ENCODE assay signal across 9 cellular contexts in the genomic region with DNA sequence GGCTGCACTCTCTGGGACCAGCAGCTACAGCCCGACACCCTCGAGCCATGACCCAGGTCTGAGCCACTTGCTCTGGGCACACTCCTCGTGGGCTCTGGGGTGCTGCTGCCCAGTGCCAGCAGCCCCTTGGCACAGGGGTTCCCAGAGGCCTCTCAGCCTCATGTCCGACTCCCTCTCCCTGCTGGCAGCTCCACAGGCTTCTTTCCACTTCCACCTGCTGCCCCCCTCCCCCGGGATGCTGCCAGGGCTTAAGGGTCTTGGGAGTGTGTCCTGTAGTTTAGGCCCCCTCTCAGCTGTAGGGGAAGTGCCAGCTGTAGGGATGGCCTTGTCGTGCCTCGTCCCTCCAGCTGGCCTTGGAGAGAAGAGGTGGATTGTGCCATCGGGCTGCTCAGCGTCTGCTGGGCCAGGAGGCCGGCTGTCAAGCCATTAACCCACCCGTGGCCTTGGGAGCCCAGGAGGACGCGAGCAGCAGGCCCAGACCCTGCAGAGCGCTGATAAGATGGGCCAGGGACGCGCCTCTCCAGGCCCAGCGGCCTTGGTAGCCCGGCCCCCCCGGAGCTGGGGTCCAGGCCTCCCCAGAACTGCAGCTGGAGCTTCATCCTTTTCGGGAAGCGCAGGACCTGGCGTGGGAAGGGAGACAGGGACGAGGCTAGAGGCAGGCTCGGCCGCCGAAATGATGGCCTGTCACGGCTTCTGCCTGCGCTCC. TPM values are rescaled to one million over a fixed set of nuclear protein-coding genes. Genes with fewer than 3 reads are reported as not detected.
A peak's percentile ranks its signal among the peaks of the same experiment; 100 is the strongest.
DNase-seq lines count a peak whose midpoint lies in the region; ATAC-seq and TF ChIP-seq lines count a peak whose summit lies in the region.
"Had no signal": no experiment of that assay in that cellular context is flagged by ENCODE, and none has a peak within 500 bp of the region (broad histone marks: within the 10 kb centered on the region; RNA-seq: fewer than 3 reads in every experiment).

No MANE protein-coding gene starts in this region.

- no peak for TF ChIP-seq CTCF in astrocyte of the spinal cord (IDR thresholded peaks at IDR 0.05; ENCODE audit: low read depth, low read length)
- TF ChIP-seq CTCF in kidney epithelial cell (IDR thresholded peaks at IDR 0.05; ENCODE audit: insufficient read depth, low read length, poor library complexity, severe bottlenecking): no peak
- TF ChIP-seq CTCF in suprapubic skin (IDR thresholded peaks at IDR 0.05): no peak

- H3K27me3 ChIP-seq in kidney epithelial cell (ENCODE audit: control insufficient read depth, insufficient read depth, low read length) (no peaks in the 10 kb centered on the region), suprapubic skin (no peaks in the 10 kb centered on the region)

- DNase-seq in NCI-H1092 treated with DMSO at 0.1 percent for 48 hours (lab: John Stamatoyannopoulos, UW) (peak; percentile 33), NCI-H1092 (lab: John Stamatoyannopoulos, UW) (no peak), astrocyte of the spinal cord (ENCODE audit: low read depth, low spot score) (no peak), kidney epithelial cell (ENCODE audit: low read depth) (no peak), suprapubic skin (ENCODE audit: low spot score in 2 of 2) (no peak), NCI-H510A (lab: John Stamatoyannopoulos, UW) (no peak)

- no peak for TF ChIP-seq EP300 in suprapubic skin (IDR thresholded peaks at IDR 0.05)

- H3K36me3 ChIP-seq in kidney epithelial cell (ENCODE audit: control insufficient read depth, insufficient read depth, low read length) (no peaks in the 10 kb centered on the region), suprapubic skin (no peaks in the 10 kb centered on the region)

- H3K27ac ChIP-seq in suprapubic skin: peak overlapping the region; percentile 78

- H3K9me3 ChIP-seq in suprapubic skin: no peaks in the 10 kb centered on the region

- ATAC-seq in HG02870 (IDR thresholded peaks at IDR 0.05; ENCODE audit: unreplicated experiment) (no peak), HG03442 (IDR thresholded peaks at IDR 0.05; ENCODE audit: unreplicated experiment) (no peak)

- H3K4me1 ChIP-seq in suprapubic skin: peaks cover 19% of the 10 kb centered on the region

- in situ Hi-C loops in astrocyte of the spinal cord (cut with HindIII; ENCODE audit: low sequenced_read_pairs): no loop called here

- WGBS in suprapubic skin: 68% methylated on average over 10 of the region's 28 CpGs

- H3K4me3 ChIP-seq in astrocyte of the spinal cord (ENCODE audit: low read depth, low read length): peak overlapping the region; percentile 51
- H3K4me3 ChIP-seq in kidney epithelial cell (ENCODE audit: low read depth, low read length): peak overlapping the region; percentile 61
- H3K4me3 ChIP-seq in suprapubic skin: peak overlapping the region; percentile 65

- TF ChIP-seq POLR2A in suprapubic skin (IDR thresholded peaks at IDR 0.05): no peak

RNA-seq across cellular contexts. Expression of gene USP27X, which starts 1.0 kb away (rescaled TPM):
- 3.1 and 3.4 TPM in 2 replicates for total RNA-seq in kidney epithelial cell
- total RNA-seq in suprapubic skin: 1 to 10 TPM; 2.4 to 4.8 (median 3.3) TPM

RNA-seq across cellular contexts. Expression of gene CLCN5, which starts 44.1 kb away (rescaled TPM):
- total RNA-seq in kidney epithelial cell (15.6 and 22.1 TPM in 2 replicates), suprapubic skin (10 to 100 TPM in 3 of 4 donors, 1 to 10 TPM in 1; 6.9 to 24.1 (median 11.5) TPM)

RNA-seq across cellular contexts. Expression of gene PAGE4, which starts 49.2 kb away (rescaled TPM):
- total RNA-seq in kidney epithelial cell: not detected in 2 replicates
- not detected for total RNA-seq in suprapubic skin
- total RNA-seq: myocyte had no signal
